1 cellular context compared by ENCODE assay signal in genomic region chr11:910589-911030, GRCh38.
TF ChIP-seq lines count a peak whose summit lies in the region.

Gene CHID1 (minus strand): TSS chr11:910810. CDS start chr11:904816, 5,994 bp downstream.

TF ChIP-seq in HepG2, 621 proteins besides CTCF, POLR2A, EP300 and RAD21 (continued from another document and continues in another):
- TF ChIP-seq CBFB (CRISPR knock-in tag; IDR thresholded peaks at IDR 0.05) (peak; percentile 27), ZNF205 (CRISPR knock-in tag; IDR thresholded peaks at IDR 0.05) (0 out of 2 replicates have a peak, but pooled peaks have one; percentile 35), HOXD1 (CRISPR knock-in tag; IDR thresholded peaks at IDR 0.05) (no peak), ZNF883 (CRISPR knock-in tag; IDR thresholded peaks at IDR 0.05; ENCODE audit: not compliant biosample characterization) (no peak), NR0B2 (CRISPR knock-in tag; IDR thresholded peaks at IDR 0.05) (0 out of 2 replicates have a peak, but pooled peaks have one; percentile 19), NR2F2 (IDR thresholded peaks at IDR 0.05; ENCODE audit: borderline replicate concordance, low read depth) (no peak), CENPT (CRISPR knock-in tag; IDR thresholded peaks at IDR 0.05; ENCODE audit: low read depth) (no peak), ZNF484 (CRISPR knock-in tag; IDR thresholded peaks at IDR 0.05; ENCODE audit: borderline replicate concordance, low read depth) (no peak), TAF15 (IDR thresholded peaks at IDR 0.05; ENCODE audit: low read depth, low read length, poor library complexity, severe bottlenecking) (no peak), TRAFD1 (CRISPR knock-in tag; IDR thresholded peaks at IDR 0.05; ENCODE audit: borderline replicate concordance) (no peak), GATAD2A (CRISPR knock-in tag; IDR thresholded peaks at IDR 0.05) (no peak), ZSCAN20 (CRISPR knock-in tag; IDR thresholded peaks at IDR 0.05; ENCODE audit: borderline replicate concordance) (no peak), SMAD9 (CRISPR knock-in tag; IDR thresholded peaks at IDR 0.05) (no peak), ZFYVE20 (CRISPR knock-in tag; IDR thresholded peaks at IDR 0.05; ENCODE audit: borderline replicate concordance, low read depth) (peak; percentile 53; the same call in 1 of the 2 replicates), MAX (IDR thresholded peaks at IDR 0.05) (peak; percentile 82), MZF1 (CRISPR knock-in tag; IDR thresholded peaks at IDR 0.05; ENCODE audit: borderline replicate concordance) (no peak), ZNF180 (CRISPR knock-in tag; IDR thresholded peaks at IDR 0.05; ENCODE audit: borderline replicate concordance, low read depth) (no peak), ZNF34 (CRISPR knock-in tag; IDR thresholded peaks at IDR 0.05; ENCODE audit: borderline replicate concordance) (no peak), ZNF740 (CRISPR knock-in tag; IDR thresholded peaks at IDR 0.05) (no peak), POGK (CRISPR knock-in tag; conservative IDR thresholded peaks at IDR 0.05) (peak; percentile 72; the same call in 1 of the 2 replicates), SKI (IDR thresholded peaks at IDR 0.05; ENCODE audit: partially characterized antibody) (no peak), PREB (CRISPR knock-in tag; IDR thresholded peaks at IDR 0.05) (no peak), CENPX (CRISPR knock-in tag; IDR thresholded peaks at IDR 0.05) (no peak), HOXA3 (CRISPR knock-in tag; IDR thresholded peaks at IDR 0.05) (peak; percentile 22; the same call in 1 of the 2 replicates), SNAI1 (CRISPR knock-in tag; IDR thresholded peaks at IDR 0.05; ENCODE audit: borderline replicate concordance) (no peak), ZNF260 (CRISPR knock-in tag; IDR thresholded peaks at IDR 0.05; ENCODE audit: borderline replicate concordance, low read depth) (no peak), KLF9 (CRISPR knock-in tag; IDR thresholded peaks at IDR 0.05; ENCODE audit: low read depth) (no peak), RCOR2 (CRISPR knock-in tag; IDR thresholded peaks at IDR 0.05) (no peak), ETV6 (CRISPR knock-in tag; conservative IDR thresholded peaks at IDR 0.05) (no peak), CENPBD1 (CRISPR knock-in tag; IDR thresholded peaks at IDR 0.05; ENCODE audit: borderline replicate concordance, low read depth) (no peak), DZIP1 (CRISPR knock-in tag; IDR thresholded peaks at IDR 0.05) (no peak; the same call in 1 of the 2 replicates), ZNF333 (CRISPR knock-in tag; IDR thresholded peaks at IDR 0.05; ENCODE audit: borderline replicate concordance) (no peak), ZNF704 (CRISPR knock-in tag; IDR thresholded peaks at IDR 0.05; ENCODE audit: borderline replicate concordance) (no peak), PRDM4 (CRISPR knock-in tag; IDR thresholded peaks at IDR 0.05; ENCODE audit: borderline replicate concordance) (no peak), MED8 (CRISPR knock-in tag; IDR thresholded peaks at IDR 0.05; ENCODE audit: insufficient replicate concordance) (no peak), YEATS2 (CRISPR knock-in tag; IDR thresholded peaks at IDR 0.05; ENCODE audit: borderline replicate concordance) (peak; percentile 76; the same call in 1 of the 2 replicates), MLX (CRISPR knock-in tag; IDR thresholded peaks at IDR 0.05) (no peak)
